24 cellular contexts compared by ENCODE assay signal in the genomic region with DNA sequence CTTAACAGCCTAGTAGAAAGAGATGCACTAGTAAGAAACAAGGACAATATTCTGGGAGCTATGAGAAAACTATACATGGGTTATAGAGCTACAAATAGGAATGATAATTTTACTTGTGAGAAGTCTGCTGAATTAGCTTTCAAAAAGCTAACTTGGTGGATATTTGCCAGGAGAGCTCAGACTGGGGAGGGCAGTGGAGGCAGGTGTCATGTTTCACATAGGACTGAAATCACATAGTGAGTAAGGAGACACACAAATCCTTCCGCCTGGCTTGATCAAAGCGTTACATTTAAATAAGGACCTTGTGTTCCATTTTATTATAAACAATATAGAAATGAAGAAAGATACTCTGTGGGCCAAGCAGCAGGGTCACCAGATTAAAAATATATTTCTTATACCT.
"Had no signal": no experiment of that assay in that cellular context is flagged by ENCODE, and none has a peak within 500 bp of the region (broad histone marks: within the 10 kb centered on the region; RNA-seq: fewer than 3 reads in every experiment).

No MANE protein-coding gene starts in this region.

- H3K4me3 ChIP-seq: cardiac muscle cell, heart left ventricle, left lung, lung, right atrium auricular region, spleen, uterus had no signal

- H3K27ac Mint-ChIP-seq: activated B cell treated with CpG ODN at 0.5 μM for 24 hours; activated CD4-positive, alpha-beta T cell treated with anti-CD3 and anti-CD28 coated beads for 36 hours; activated naive CD8-positive, alpha-beta T cell treated with anti-CD3 and anti-CD28 coated beads for 36 hours; activated T-helper 2 cell treated with anti-CD3 and anti-CD28 coated beads, Interferon-gamma antibody, Interleukin-2, Interleukin-4, amounts not matched to agents 10 μg/mL and 5 μg/mL and 100 μg/mL, durations not matched to agents 14 hours and 24 hours and 36 hours; natural killer cell; progenitor cell of endocrine pancreas had no signal

- H3K36me3 Mint-ChIP-seq: activated naive CD8-positive, alpha-beta T cell treated with anti-CD3 and anti-CD28 coated beads for 36 hours; natural killer cell had no signal

- H3K4me1 Mint-ChIP-seq: activated B cell treated with CpG ODN at 0.5 μM for 24 hours; activated CD4-positive, alpha-beta T cell treated with anti-CD3 and anti-CD28 coated beads for 36 hours; activated naive CD8-positive, alpha-beta T cell treated with anti-CD3 and anti-CD28 coated beads for 36 hours; natural killer cell had no signal

- H3K9me3 Mint-ChIP-seq: activated B cell treated with CpG ODN at 0.5 μM for 24 hours; activated naive CD8-positive, alpha-beta T cell treated with anti-CD3 and anti-CD28 coated beads for 36 hours; activated T-cell treated with anti-CD3 and anti-CD28 coated beads, Interleukin-2, amount 50 U/mL, for 4 hours; activated T-helper 2 cell treated with anti-CD3 and anti-CD28 coated beads, Interferon-gamma antibody, Interleukin-2, Interleukin-4, amounts not matched to agents 10 μg/mL and 5 μg/mL and 100 μg/mL, durations not matched to agents 14 hours and 24 hours and 36 hours had no signal

- H3K4me1 ChIP-seq: heart left ventricle, left lung, right atrium auricular region, spleen, uterus had no signal

- H3K36me3 ChIP-seq: cardiac muscle cell, heart left ventricle, left lung, right atrium auricular region, spleen, uterus had no signal

- H3K4me3 Mint-ChIP-seq: activated B cell treated with CpG ODN at 0.5 μM for 24 hours; activated CD4-positive, alpha-beta T cell treated with anti-CD3 and anti-CD28 coated beads for 36 hours; activated naive CD8-positive, alpha-beta T cell treated with anti-CD3 and anti-CD28 coated beads for 36 hours; activated T-cell treated with anti-CD3 and anti-CD28 coated beads, Interleukin-2, amount 50 U/mL, for 4 hours; natural killer cell had no signal

- H3K27me3 Mint-ChIP-seq: activated B cell treated with CpG ODN at 0.5 μM for 24 hours; activated CD4-positive, alpha-beta T cell treated with anti-CD3 and anti-CD28 coated beads for 36 hours; activated naive CD8-positive, alpha-beta T cell treated with anti-CD3 and anti-CD28 coated beads for 36 hours had no signal

- H3K9me3 ChIP-seq: heart left ventricle, left lung, right atrium auricular region, uterus had no signal

- H3K27ac ChIP-seq: cardiac muscle cell, heart left ventricle, left lung, right atrium auricular region, spleen, uterus had no signal

- DNase-seq: activated B cell treated with CpG ODN at 0.5 μM for 24 hours; activated CD4-positive, alpha-beta T cell treated with anti-CD3 and anti-CD28 coated beads for 36 hours; activated CD4-positive, alpha-beta T cell treated with anti-CD3 and anti-CD28 coated beads, Interleukin-2, amount 50 U/mL, for 4 hours; activated CD8-positive, alpha-beta memory T cell treated with anti-CD3 and anti-CD28 coated beads, Interleukin-2, amount 50 U/mL, for 48 hours; activated naive CD4-positive, alpha-beta T cell treated with Interleukin-2 at 50 U/mL for 16 hours; activated naive CD8-positive, alpha-beta T cell treated with anti-CD3 and anti-CD28 coated beads for 36 hours; activated T-cell treated with anti-CD3 and anti-CD28 coated beads, Interleukin-2, amount 50 U/mL, for 4 hours; amniotic stem cell; cortex of kidney; heart left ventricle; left lung; natural killer cell; spleen; stimulated activated CD4-positive, alpha-beta T cell treated with anti-CD3 and anti-CD28 coated beads, Interleukin-4, amount 100 ng/mL, for 24 hours; stimulated activated naive CD8-positive, alpha-beta T cell treated with anti-CD3 and anti-CD28 coated beads, Interleukin-15, Interleukin-2, amounts not matched to agents 100 U/mL and 50 U/mL, for 24 hours; substantia nigra; T-helper 9 cell; trophoblast cell; uterus had no signal

- H3K27me3 ChIP-seq: heart left ventricle, left lung, right atrium auricular region, spleen, uterus had no signal
